26 cellular contexts compared by ENCODE assay signal in genomic region chr6:101490857-101491256, GRCh38.
"Had no signal": no experiment of that assay in that cellular context is flagged by ENCODE, and none has a peak within 500 bp of the region (broad histone marks: within the 10 kb centered on the region; RNA-seq: fewer than 3 reads in every experiment).

No MANE protein-coding gene starts in this region.

- H3K4me3 ChIP-seq: adrenal gland, ascending aorta, esophagus squamous epithelium, gastroesophageal sphincter, pancreas, prostate gland, right atrium auricular region, smooth muscle cell, suprapubic skin, tibial artery had no signal

- DNase-seq: activated CD4-positive, alpha-beta T cell treated with anti-CD3 and anti-CD28 coated beads for 48 hours; activated CD4-positive, alpha-beta T cell treated with anti-CD3 and anti-CD28 coated beads, Interleukin-2, amount 50 U/mL, for 48 hours; activated CD8-positive, alpha-beta memory T cell treated with anti-CD3 and anti-CD28 coated beads for 24 hours; activated effector memory CD4-positive, alpha-beta T cell treated with anti-CD3 and anti-CD28 coated beads, Interleukin-2, amount 50 U/mL, for 16 hours; activated naive CD4-positive, alpha-beta T cell treated with anti-CD3 and anti-CD28 coated beads for 36 hours; activated naive CD8-positive, alpha-beta T cell treated with anti-CD3 and anti-CD28 coated beads for 36 hours; adrenal gland; brain microvascular endothelial cell; central memory CD4-positive, alpha-beta T cell; endodermal cell; esophagus squamous epithelium; hippocampal formation; midbrain; naive thymus-derived CD8-positive, alpha-beta T cell; nucleus accumbens; pancreas; stimulated activated CD4-positive, alpha-beta T cell treated with anti-CD3 and anti-CD28 coated beads, Interleukin-1b, Interleukin-23, amount 100 ng/mL, for 48 hours; stimulated activated naive B cell treated with anti-CD40 and anti-IgM and Interleukin-4, amounts not matched to agents 10 μg/mL and 1 μg/mL and 100 μg/mL, for 72 hours; tibial artery; WERI-Rb-1 had no signal
